Comparison of ENCODE assay signal across 9 cellular contexts in the genomic region with DNA sequence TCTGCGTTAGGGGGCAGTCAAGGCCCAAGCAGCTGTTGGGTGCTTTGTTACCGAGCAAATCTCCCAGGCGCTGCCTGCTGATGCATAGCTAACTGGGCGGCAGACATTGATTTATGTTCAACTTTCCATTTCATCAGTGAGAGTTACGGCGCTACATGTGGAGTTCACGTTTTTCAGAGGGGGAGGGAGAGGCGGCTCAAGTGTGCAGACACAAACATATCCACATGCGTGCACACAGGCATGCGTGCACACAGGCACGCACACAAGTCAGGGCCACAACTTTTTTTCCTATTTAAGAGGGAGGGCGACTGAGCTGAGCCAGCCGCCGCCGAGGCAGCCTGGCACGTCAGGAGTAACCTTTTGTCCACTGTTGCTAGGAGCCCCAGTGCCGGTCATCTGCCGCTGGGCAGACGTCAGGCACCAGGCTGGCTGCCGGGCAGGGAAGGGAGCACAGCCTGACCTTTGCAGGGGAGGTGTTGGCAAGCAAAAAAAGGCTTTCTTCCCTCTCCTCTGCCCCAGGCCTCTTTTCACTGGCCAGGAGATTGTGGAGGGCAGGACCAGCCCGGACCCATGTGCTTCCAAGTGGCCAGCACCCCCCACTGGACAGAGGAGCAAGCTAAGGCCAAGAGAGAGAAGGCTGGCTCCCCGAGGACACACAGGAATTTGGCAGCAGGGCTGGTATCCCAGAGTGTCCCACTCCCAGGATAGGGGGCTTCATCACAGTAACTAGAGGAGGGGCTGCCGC.
DNase-seq lines count a peak whose midpoint lies in the region; ATAC-seq and TF ChIP-seq lines count a peak whose summit lies in the region.
"Had no signal": no experiment of that assay in that cellular context is flagged by ENCODE, and none has a peak within 500 bp of the region (broad histone marks: within the 10 kb centered on the region; RNA-seq: fewer than 3 reads in every experiment).

No MANE protein-coding gene starts in this region.

- no peaks in the 10 kb centered on the region for H3K27me3 ChIP-seq in right atrium auricular region

- peaks cover 0 to 76% of the 10 kb centered on the region in 2 donors for H3K4me1 ChIP-seq in right atrium auricular region
- H3K4me1 ChIP-seq: HAP-1 had no signal

- 45 to 62% (median 61%) methylated on average over 23 of the region's 23 CpGs for WGBS in adipose tissue, 3 donors

- no peaks in the 10 kb centered on the region for H3K9me3 ChIP-seq in right atrium auricular region
- H3K9me3 ChIP-seq: HAP-1 had no signal

- H3K4me3 ChIP-seq in right atrium auricular region: no peak overlapping the region
- H3K4me3 ChIP-seq: HAP-1 had no signal

- no peaks in the 10 kb centered on the region for H3K36me3 ChIP-seq in right atrium auricular region
- H3K36me3 ChIP-seq: HAP-1 had no signal

- peak in 1 of 2 donors; percentile 51 for TF ChIP-seq CTCF in right atrium auricular region (IDR thresholded peaks at IDR 0.05)

- peak in 13 of 14 donors; percentile 54 to 91 (median 77) for DNase-seq in C1 segment of cervical spinal cord (lab: John Stamatoyannopoulos, UW)
- DNase-seq in NCI-H1092 (lab: John Stamatoyannopoulos, UW): peak; percentile 49
- peak; percentile 82 for DNase-seq in right atrium auricular region (ENCODE audit: low spot score)
- peak; percentile 97 for DNase-seq in renal cortical epithelial cell (ENCODE audit: low read depth)
- no peak for DNase-seq in NCI-H2107 treated with DMSO at 0.1 percent for 48 hours (lab: John Stamatoyannopoulos, UW; ENCODE audit: unreplicated experiment)
- DNase-seq in activated naive CD4-positive, alpha-beta T cell treated with Interleukin-2 at 50 U/mL for 16 hours: no peak

- H3K27ac ChIP-seq in adipose tissue (ENCODE audit: low read depth, low read length) (peak overlapping the region; percentile 77), right atrium auricular region (peak overlapping the region; percentile 72 to 82)

- ATAC-seq in activated CD4-positive, CD25-positive, alpha-beta regulatory T cell treated with anti-CD3 and anti-CD28 coated beads, Interleukin-2, amount 50 U/mL, for 24 hours: no peak

Comparison
In these comparisons a context has a peak if more than half of its experiments do, and no peak if none do; other contexts are left out.
1. DNase-seq: peak in C1 segment of cervical spinal cord (13 of 14), NCI-H1092 (single experiment), right atrium auricular region (single experiment) and renal cortical epithelial cell (single experiment); none in NCI-H2107 treated with DMSO at 0.1 percent for 48 hours (single experiment) and activated naive CD4-positive, alpha-beta T cell treated with Interleukin-2 at 50 U/mL for 16 hours (single experiment).